ENCODE assay signal across 8 cellular contexts in the genomic region with DNA sequence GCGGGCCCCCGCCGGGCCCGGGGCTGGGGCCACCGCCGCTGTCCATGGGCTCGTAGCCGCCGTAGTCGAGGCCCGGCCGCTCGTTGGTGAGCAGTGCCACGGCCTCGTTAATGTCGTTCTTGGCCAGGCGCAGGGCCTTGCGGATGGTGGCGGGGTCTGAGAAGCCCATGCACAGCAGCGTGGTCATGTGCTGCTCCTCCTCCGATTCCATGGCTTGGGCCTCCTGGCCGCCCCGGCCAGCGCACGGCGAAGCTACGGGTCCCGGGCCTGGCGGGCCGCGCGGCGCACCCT. TPM values are rescaled to one million over a fixed set of nuclear protein-coding genes. Genes with fewer than 3 reads are reported as not detected.
DNase-seq lines count a peak whose midpoint lies in the region; ATAC-seq and TF ChIP-seq lines count a peak whose summit lies in the region.

No MANE protein-coding gene starts in this region.

- no peaks in the 10 kb centered on the region for H3K9me3 Mint-ChIP-seq in memory B cell

- TF ChIP-seq CTCF in RWPE2 (IDR thresholded peaks at IDR 0.05; ENCODE audit: poor library complexity, severe bottlenecking) (no peak), thoracic aorta (IDR thresholded peaks at IDR 0.05) (no peak)

- DNase-seq in AG08396 (ENCODE audit: low spot score) (peak; percentile 74), RWPE2 (ENCODE audit: low spot score) (peak; percentile 51), memory B cell (ENCODE audit: low spot score in 2 of 2) (peak in 1 of 2 donors; percentile 5), thoracic aorta (ENCODE audit: low spot score) (no peak), D341Med (ENCODE audit: low spot score) (no peak)

- H3K36me3 ChIP-seq in RWPE2 (ENCODE audit: low read depth) = peaks cover 16% of the 10 kb centered on the region
- no peaks in the 10 kb centered on the region for H3K36me3 ChIP-seq in ectodermal cell (ENCODE audit: control insufficient read depth, insufficient read depth, low read length)
- no peaks in the 10 kb centered on the region for H3K36me3 ChIP-seq in thoracic aorta

- no peak overlapping the region for H3K27ac Mint-ChIP-seq in memory B cell

- peak overlapping the region; percentile 91 for H3K4me3 Mint-ChIP-seq in memory B cell

- H3K4me1 Mint-ChIP-seq in memory B cell = peaks cover 57% of the 10 kb centered on the region

- 0% methylated on average over 33 of the region's 33 CpGs for WGBS in ectodermal cell, 2 experiments

- no peaks in the 10 kb centered on the region for H3K27me3 Mint-ChIP-seq in memory B cell

- H3K4me3 ChIP-seq in RWPE2 (ENCODE audit: severe bottlenecking) (peak overlapping the region; percentile 96), ectodermal cell (ENCODE audit: insufficient read depth, low read depth, low read length) (peak overlapping the region; percentile 86), thoracic aorta (peak overlapping the region; percentile 90)

- no peaks in the 10 kb centered on the region for H3K9me3 ChIP-seq in RWPE2 (ENCODE audit: severe bottlenecking)
- H3K9me3 ChIP-seq in ectodermal cell (ENCODE audit: control insufficient read depth, low read length) = no peaks in the 10 kb centered on the region
- H3K9me3 ChIP-seq in thoracic aorta = no peaks in the 10 kb centered on the region

- H3K27me3 ChIP-seq in RWPE2 (ENCODE audit: insufficient read depth, poor library complexity, severe bottlenecking) (no peaks in the 10 kb centered on the region), ectodermal cell (ENCODE audit: control insufficient read depth, insufficient read depth, low read length, poor library complexity, severe bottlenecking) (peaks cover 10% of the 10 kb centered on the region), thoracic aorta (replicated peaks; ENCODE audit: insufficient read depth) (no peaks in the 10 kb centered on the region)

- no peaks in the 10 kb centered on the region for H3K36me3 Mint-ChIP-seq in memory B cell

- H3K4me1 ChIP-seq in RWPE2 (ENCODE audit: insufficient read depth, poor library complexity, severe bottlenecking) (peaks cover 28% of the 10 kb centered on the region), ectodermal cell (ENCODE audit: control insufficient read depth, insufficient read depth, low read length) (peaks cover 19% of the 10 kb centered on the region), thoracic aorta (ENCODE audit: control insufficient read depth in 1 of 2, low read depth in 2 of 2) (peaks cover 36 to 46% of the 10 kb centered on the region in 2 donors)

- ATAC-seq in GM18861 (IDR thresholded peaks at IDR 0.05; ENCODE audit: unreplicated experiment) (peak; percentile 9), HG03045 (IDR thresholded peaks at IDR 0.05; ENCODE audit: unreplicated experiment) (peak; percentile 29), RWPE2 (ENCODE audit: low read depth) (peak; percentile 10; the same call in 2 of the 3 replicates), memory B cell (ENCODE audit: low read depth) (peak; percentile 10), thoracic aorta (ENCODE audit: insufficient number of reproducible peaks, low FRiP score, low read depth) (peak; percentile 5)

- H3K27ac ChIP-seq in RWPE2 (ENCODE audit: poor library complexity, severe bottlenecking) (peak overlapping the region; percentile 68), ectodermal cell (ENCODE audit: insufficient read depth, low read depth, low read length, poor library complexity, severe bottlenecking) (peak overlapping the region; percentile 93), thoracic aorta (peak overlapping the region; percentile 89 to 91)

RNA-seq across cellular contexts. Expression of a gene that starts 0.3 kb away (rescaled TPM):
- polyA plus RNA-seq in ectodermal cell (2013, experiment 1 of 4) = 29.1 TPM
- 30.4 TPM for polyA plus RNA-seq in ectodermal cell (2013, experiment 2 of 4)
- polyA plus RNA-seq in ectodermal cell (2013, experiment 3 of 4) = 18.4 TPM
- polyA plus RNA-seq in ectodermal cell (2013, experiment 4 of 4) = 23.3 TPM
- total RNA-seq in thoracic aorta = 10 to 100 TPM; 47.8 to 58.5 TPM

Comparison
In these comparisons a context has a peak if more than half of its experiments do, and no peak if none do; other contexts are left out.
1. DNase-seq: peak in AG08396 (single experiment) and RWPE2 (single experiment); none in thoracic aorta (single experiment) and D341Med (single experiment).
2. Peak in every context shown above with its lines, with median percentiles within 50 percentile points of each other: ATAC-seq, H3K27ac ChIP-seq and H3K4me3 ChIP-seq.